In the genomic region with DNA sequence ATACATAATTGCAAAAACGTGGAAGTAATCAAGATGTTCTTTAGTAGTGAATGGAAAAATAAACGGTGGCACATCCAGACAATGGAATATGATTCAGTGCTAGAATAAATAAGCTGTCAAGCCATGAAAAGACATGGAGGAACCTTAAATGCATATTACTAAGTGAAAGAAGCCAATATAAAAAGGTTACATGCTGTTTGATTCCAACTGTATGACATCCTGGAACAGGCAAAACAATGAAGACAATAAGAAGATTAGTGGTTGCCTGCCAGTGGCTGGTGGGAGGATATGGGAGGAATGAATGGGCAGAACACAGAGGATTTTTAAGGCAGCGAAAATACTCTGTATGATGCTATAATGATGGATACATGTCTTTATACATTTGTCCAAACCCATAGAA, we compare ENCODE assay signal across 20 cellular contexts.
"Had no signal": no experiment of that assay in that cellular context is flagged by ENCODE, and none has a peak within 500 bp of the region (broad histone marks: within the 10 kb centered on the region; RNA-seq: fewer than 3 reads in every experiment).

No MANE protein-coding gene starts in this region.

- H3K4me1 ChIP-seq: colonic mucosa, foreskin keratinocyte, right atrium auricular region, sigmoid colon had no signal

- H3K4me3 Mint-ChIP-seq: endodermal cell; naive thymus-derived CD4-positive, alpha-beta T cell; neural crest cell had no signal

- H3K36me3 Mint-ChIP-seq: naive thymus-derived CD4-positive, alpha-beta T cell had no signal

- H3K9me3 ChIP-seq: colonic mucosa, ovary, right atrium auricular region had no signal

- H3K4me1 Mint-ChIP-seq: endodermal cell had no signal

- H3K36me3 ChIP-seq: colonic mucosa, ovary, right atrium auricular region, sigmoid colon had no signal

- H3K4me3 ChIP-seq: colonic mucosa, lung, ovary, right atrium auricular region, sigmoid colon, skin epidermis had no signal

- DNase-seq: colonic mucosa; effector CD4-positive, alpha-beta T cell; endodermal cell; erythroblast; foreskin keratinocyte; head of caudate nucleus; hippocampal formation; left colon; left ventricle myocardium superior; naive thymus-derived CD4-positive, alpha-beta T cell; nucleus accumbens; ovary; sigmoid colon; stimulated activated CD4-positive, alpha-beta T cell treated with anti-CD3 and anti-CD28 coated beads, Interleukin-2, amount 100 ng/mL, for 48 hours; stimulated activated naive CD4-positive, alpha-beta T cell treated with Interleukin-2 at 50 U/mL for 16 hours; trophoblast cell had no signal

- H3K27me3 ChIP-seq: colonic mucosa, foreskin keratinocyte, ovary, right atrium auricular region, sigmoid colon had no signal

- H3K27ac Mint-ChIP-seq: endodermal cell; naive thymus-derived CD4-positive, alpha-beta T cell had no signal
